8 cellular contexts compared by ENCODE assay signal in genomic region chr5:153965102-153965645, GRCh38.
DNase-seq lines count a peak whose midpoint lies in the region; ATAC-seq and TF ChIP-seq lines count a peak whose summit lies in the region.

No MANE protein-coding gene starts in this region.

- H3K9me3 Mint-ChIP-seq in activated CD4-positive, alpha-beta memory T cell treated with anti-CD3 and anti-CD28 coated beads for 36 hours, result no peaks in the 10 kb centered on the region

- intact Hi-C loops in activated CD4-positive, alpha-beta memory T cell treated with anti-CD3 and anti-CD28 coated beads for 36 hours (cut with micrococcal nuclease), result loop anchor here (2.0 to 10.0 kb wide), 2 partner anchors 470 to 1432 kb away; partner anchors contain the start of gene GRIA1

- in situ Hi-C loops in GM13977 (cut with MboI; ENCODE audit: low pct_unique_long_range_greater_than_20kb, low sequenced_read_pairs, unreplicated experiment), result loop anchor here (10.0 to 25.0 kb wide), 2 partner anchors 453 to 1400 kb away; no protein-coding TSS in a partner anchor

- H3K27ac Mint-ChIP-seq in activated CD4-positive, alpha-beta memory T cell treated with anti-CD3 and anti-CD28 coated beads for 36 hours, result no peak overlapping the region

- no peaks in the 10 kb centered on the region for H3K9me2 ChIP-seq in neural cell (ENCODE audit: insufficient read depth, low read length)

- TF ChIP-seq EP300 in neural cell (conservative IDR thresholded peaks at IDR 0.05; ENCODE audit: poor library complexity, severe bottlenecking), result no peak

- no peaks in the 10 kb centered on the region for H3F3A ChIP-seq in neural cell (ENCODE audit: insufficient read depth, low read length, poor library complexity, severe bottlenecking)

- H3K9ac ChIP-seq in neural cell (ENCODE audit: low read length), result no peak overlapping the region

- no peaks in the 10 kb centered on the region for H3K27me3 Mint-ChIP-seq in activated CD4-positive, alpha-beta memory T cell treated with anti-CD3 and anti-CD28 coated beads for 36 hours

- H3K36me3 ChIP-seq in neural cell (ENCODE audit: insufficient read depth, low read length), result no peaks in the 10 kb centered on the region

- H2AFZ ChIP-seq in neural cell (ENCODE audit: low read depth, low read length), result no peak overlapping the region

- TF ChIP-seq CTCF in GM13977 (IDR thresholded peaks at IDR 0.05; ENCODE audit: extremely low read depth, insufficient read depth, missing control alignments), result peak; percentile 96
- peak; percentile 95 for TF ChIP-seq CTCF in fibroblast of pulmonary artery (IDR thresholded peaks at IDR 0.05; ENCODE audit: low read length, missing control alignments)
- peak; percentile 99 for TF ChIP-seq CTCF in neural cell (IDR thresholded peaks at IDR 0.05; ENCODE audit: poor library complexity, severe bottlenecking)

- no peaks in the 10 kb centered on the region for H3K9me3 ChIP-seq in neural cell (ENCODE audit: low read length)

- peak; percentile 65 for ATAC-seq in HG03097 (IDR thresholded peaks at IDR 0.05; ENCODE audit: low FRiP score, unreplicated experiment)

- no peak overlapping the region for H3K4me3 Mint-ChIP-seq in activated CD4-positive, alpha-beta memory T cell treated with anti-CD3 and anti-CD28 coated beads for 36 hours

- peak; percentile 86 for DNase-seq in AG20443 (ENCODE audit: low spot score)
- DNase-seq in GM13977 (ENCODE audit: low spot score), result peak; percentile 82
- peak; percentile 82 for DNase-seq in NCI-H2227 (lab: John Stamatoyannopoulos, UW; ENCODE audit: unreplicated experiment)
- DNase-seq in activated CD4-positive, alpha-beta memory T cell treated with anti-CD3 and anti-CD28 coated beads for 36 hours, result peak; percentile 57
- DNase-seq in fibroblast of pulmonary artery (ENCODE audit: low read depth), result peak; percentile 66
- DNase-seq in activated CD4-positive, CD25-positive, alpha-beta regulatory T cell treated with anti-CD3 and anti-CD28 coated beads, Interleukin-2, amount 50 U/mL, for 72 hours, result no peak

- no peak overlapping the region for H3K4me2 ChIP-seq in neural cell (ENCODE audit: low read length)

- TF ChIP-seq RAD21 in neural cell (conservative IDR thresholded peaks at IDR 0.05), result peak; percentile 100

- H3K79me2 ChIP-seq in neural cell (replicated peaks; ENCODE audit: insufficient read depth, low read length), result no peaks in the 10 kb centered on the region

- no peak overlapping the region for H3K27ac ChIP-seq in neural cell (ENCODE audit: low read length)

- H3K4me3 ChIP-seq in fibroblast of pulmonary artery (replicated peaks; ENCODE audit: low read depth, low read length) (no peak overlapping the region), neural cell (ENCODE audit: low read length) (no peak overlapping the region)

- H3K4me1 Mint-ChIP-seq in activated CD4-positive, alpha-beta memory T cell treated with anti-CD3 and anti-CD28 coated beads for 36 hours (ENCODE audit: low read depth), result peaks cover 9% of the 10 kb centered on the region

- POLR2A ChIA-PET in activated CD4-positive, alpha-beta memory T cell treated with anti-CD3 and anti-CD28 coated beads for 36 hours (lab: Charles Lee), result no interaction called here

- CTCF ChIA-PET in activated CD4-positive, alpha-beta memory T cell treated with anti-CD3 and anti-CD28 coated beads for 36 hours (lab: Charles Lee), result interaction anchor here (0.5 to 6.9 kb wide), 22 partner anchors 9 to 1822 kb away, joined by 3 to 49 read pairs (median 4); no protein-coding TSS in a partner anchor

- H4K20me1 ChIP-seq in neural cell (ENCODE audit: insufficient read depth), result no peaks in the 10 kb centered on the region

- H3K27me3 ChIP-seq in neural cell (ENCODE audit: insufficient read depth, low read depth, low read length), result no peaks in the 10 kb centered on the region

- H3K36me3 Mint-ChIP-seq in activated CD4-positive, alpha-beta memory T cell treated with anti-CD3 and anti-CD28 coated beads for 36 hours, result no peaks in the 10 kb centered on the region

TF ChIP-seq in neural cell, 6 proteins besides CTCF, POLR2A, EP300 and RAD21:
- no peak for TF ChIP-seq REST (IDR thresholded peaks at IDR 0.05; ENCODE audit: borderline replicate concordance)
- TF ChIP-seq MXI1 (conservative IDR thresholded peaks at IDR 0.05; ENCODE audit: poor library complexity, severe bottlenecking), result peak; percentile 20
- no peak for TF ChIP-seq POLR2AphosphoS5 (IDR thresholded peaks at IDR 0.05)
- no peak for TF ChIP-seq EZH2 (IDR thresholded peaks at IDR 0.05; ENCODE audit: borderline replicate concordance, insufficient read depth, low read length, poor library complexity, severe bottlenecking)
- TF ChIP-seq SMC3 (conservative IDR thresholded peaks at IDR 0.05; ENCODE audit: poor library complexity), result peak; percentile 100
- no peak for TF ChIP-seq TAF1 (IDR thresholded peaks at IDR 0.05; ENCODE audit: low read depth)
